In the genomic region with DNA sequence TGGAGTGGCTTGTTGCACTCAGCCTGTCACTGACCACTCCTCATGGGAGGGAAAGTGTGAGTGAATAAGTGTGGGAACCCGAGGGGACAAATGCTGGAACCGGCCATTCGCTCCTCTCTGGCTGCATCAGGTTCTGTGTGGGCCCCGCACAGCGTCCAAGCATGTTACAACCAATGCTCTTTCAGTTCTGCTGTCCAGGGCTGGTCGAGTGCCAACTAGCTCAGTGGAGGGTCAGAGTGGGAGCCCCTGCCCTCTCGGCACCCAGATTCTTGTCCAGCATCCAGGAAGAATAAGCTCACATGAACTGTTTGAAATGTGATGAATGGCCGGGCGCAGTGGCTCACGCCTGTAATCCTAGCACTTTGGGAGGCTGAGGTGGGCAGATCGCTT, we compare ENCODE assay signal across 15 cellular contexts. TPM values are rescaled to one million over a fixed set of nuclear protein-coding genes. Genes with fewer than 3 reads are reported as not detected.
"Had no signal": no experiment of that assay in that cellular context is flagged by ENCODE, and none has a peak within 500 bp of the region (broad histone marks: within the 10 kb centered on the region; RNA-seq: fewer than 3 reads in every experiment).

No MANE protein-coding gene starts in this region.

- DNase-seq: activated CD4-positive, alpha-beta memory T cell treated with anti-CD3 and anti-CD28 coated beads for 36 hours; activated gamma-delta T cell treated with Interleukin-2 at 50 U/mL for 16 hours; activated naive CD8-positive, alpha-beta T cell treated with anti-CD3 and anti-CD28 coated beads for 36 hours; activated T-cell treated with anti-CD3 and anti-CD28 coated beads for 4 hours; amniotic stem cell; effector memory CD8-positive, alpha-beta T cell; esophagus squamous epithelium; mucosa of descending colon; natural killer cell; retina; SW 1271 had no signal

- H2AFZ ChIP-seq: parathyroid adenoma had no signal

- H3K79me2 ChIP-seq: parathyroid adenoma had no signal

- H3K4me1 ChIP-seq: parathyroid adenoma had no signal

- ATAC-seq: effector memory CD8-positive, alpha-beta T cell; left lobe of liver; mucosa of descending colon; natural killer cell had no signal

- H3K36me3 ChIP-seq: cardiac muscle cell, esophagus squamous epithelium, tibial nerve had no signal

- H3K27me3 ChIP-seq: esophagus squamous epithelium, tibial nerve had no signal

- H3K9ac ChIP-seq: parathyroid adenoma had no signal

- H3K9me3 ChIP-seq: esophagus squamous epithelium, mucosa of descending colon, tibial nerve had no signal

- H3K27ac ChIP-seq: cardiac muscle cell, parathyroid adenoma had no signal

- H3K4me3 ChIP-seq: cardiac muscle cell, esophagus squamous epithelium, mucosa of descending colon, tibial nerve had no signal

RNA-seq across cellular contexts. Expression of a gene that starts 48.3 kb away (rescaled TPM):
- total RNA-seq: activated CD4-positive, alpha-beta memory T cell treated with anti-CD3 and anti-CD28 coated beads for 36 hours; cardiac muscle cell; esophagus squamous epithelium; mucosa of descending colon; natural killer cell; tibial nerve had no signal
